In the genomic region with DNA sequence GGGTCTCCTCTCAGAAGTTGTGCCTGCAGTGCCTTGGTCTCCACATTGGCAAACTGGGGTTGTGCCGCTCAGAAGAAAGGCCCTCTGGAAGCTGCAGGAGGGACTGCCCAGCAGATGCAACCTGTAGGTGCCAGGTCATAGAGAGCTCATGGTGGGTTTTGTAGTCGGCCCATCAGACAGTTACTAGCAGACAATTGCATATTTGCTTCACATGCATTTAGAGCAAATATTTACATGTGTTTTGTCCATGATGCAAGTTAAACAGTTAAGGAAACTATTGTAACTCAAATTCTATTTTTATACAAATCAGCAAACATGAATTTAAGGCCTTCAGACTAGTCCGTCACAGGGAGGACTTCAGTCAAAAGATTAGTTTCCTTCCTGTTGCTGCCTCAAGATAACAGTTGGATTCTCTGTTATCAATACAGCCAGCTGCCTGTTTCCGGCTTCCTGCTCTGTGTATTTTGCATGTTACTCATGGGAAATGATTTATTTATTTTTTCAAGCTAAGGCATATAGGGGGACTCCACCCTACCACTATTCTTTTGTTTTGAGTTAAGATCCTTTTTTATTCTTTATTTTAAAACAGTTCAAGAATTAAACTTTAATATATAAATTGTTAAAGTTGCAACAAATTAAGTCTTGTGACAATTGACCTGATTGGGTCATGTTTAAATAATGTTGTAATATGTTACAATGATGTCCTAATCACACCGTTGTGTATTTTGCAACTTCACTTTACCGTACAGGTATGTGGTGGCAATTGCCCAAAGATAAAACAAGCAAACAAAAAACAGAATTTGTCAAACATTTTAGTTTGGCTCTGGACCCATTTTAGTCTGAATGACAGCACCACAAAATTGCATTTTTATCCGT, we compare ENCODE assay signal across 8 cellular contexts.
DNase-seq lines count a peak whose midpoint lies in the region; ATAC-seq and TF ChIP-seq lines count a peak whose summit lies in the region.

No MANE protein-coding gene starts in this region.

- TF ChIP-seq CTCF in endodermal cell (conservative IDR thresholded peaks at IDR 0.05): no peak

- ATAC-seq in GM19463 (IDR thresholded peaks at IDR 0.05; ENCODE audit: unreplicated experiment) (peak; percentile 29), GM19023 (IDR thresholded peaks at IDR 0.05; ENCODE audit: unreplicated experiment) (no peak), HG03280 (IDR thresholded peaks at IDR 0.05; ENCODE audit: unreplicated experiment) (no peak), HG03045 (IDR thresholded peaks at IDR 0.05; ENCODE audit: unreplicated experiment) (no peak)

- no peak overlapping the region for H3K4me3 Mint-ChIP-seq in endodermal cell

- H4K20me1 ChIP-seq in BLaER1 treated with 17β-estradiol and CSF1 and Interleukin-3, amounts not matched to agents 10 nM and 100 nM: peaks cover 0 to 82% (median 39%) of the 10 kb centered on the region in 11 experiments; a peak in 12 of 22 replicates

- H3K9ac ChIP-seq in BLaER1 treated with 17β-estradiol and CSF1 and Interleukin-3, amounts not matched to agents 10 nM and 100 nM: peak overlapping the region; percentile 20 to 85 (median 71); a peak in 21 of 22 replicates
- H3K9ac ChIP-seq in endodermal cell (ENCODE audit: extremely low read depth, low read length, poor library complexity, severe bottlenecking): no peak overlapping the region

- peak overlapping the region in 10 of 11 experiments; percentile 56 to 94 (median 81); a peak in 21 of 22 replicates for H3K27ac ChIP-seq in BLaER1 treated with 17β-estradiol and CSF1 and Interleukin-3, amounts not matched to agents 10 nM and 100 nM
- H3K27ac ChIP-seq in endodermal cell (ENCODE audit: low read depth, low read length): no peak overlapping the region

- peak overlapping the region; percentile 83 to 98 (median 92) for H3K4me2 ChIP-seq in BLaER1 treated with 17β-estradiol and CSF1 and Interleukin-3, amounts not matched to agents 10 nM and 100 nM

- H3K4me1 Mint-ChIP-seq in endodermal cell: peaks cover 23% of the 10 kb centered on the region

- H3K9me3 Mint-ChIP-seq in endodermal cell: no peaks in the 10 kb centered on the region

- peak overlapping the region in 9 of 10 experiments; percentile 4 to 59 (median 51); a peak in 17 of 20 replicates for H3K4me3 ChIP-seq in BLaER1 treated with 17β-estradiol and CSF1 and Interleukin-3, amounts not matched to agents 10 nM and 100 nM
- H3K4me3 ChIP-seq in endodermal cell (ENCODE audit: low read length): no peak overlapping the region

- peaks cover 88 to 100% (median 100%) of the 10 kb centered on the region in 10 experiments for H3K4me1 ChIP-seq in BLaER1 treated with 17β-estradiol and CSF1 and Interleukin-3, amounts not matched to agents 10 nM and 100 nM
- peaks cover 6% of the 10 kb centered on the region for H3K4me1 ChIP-seq in endodermal cell (ENCODE audit: control insufficient read depth, insufficient read depth, low read length)

- H3K36me3 Mint-ChIP-seq in endodermal cell (ENCODE audit: low read depth): no peaks in the 10 kb centered on the region

- DNase-seq in NCI-H146 treated with DMSO at 0.1 percent for 48 hours (lab: John Stamatoyannopoulos, UW; ENCODE audit: unreplicated experiment) (peak; percentile 32), endodermal cell (no peak), pulmonary artery endothelial cell (ENCODE audit: low read depth, low spot score) (peak; percentile 97)

- WGBS in endodermal cell (ENCODE audit: insufficient coverage in 1 of 2, insufficient read length in 1 of 2), 2 experiments: 84 to 93% methylated on average over 5 to 7 of the region's 7 CpGs

- H3K27me3 Mint-ChIP-seq in endodermal cell (ENCODE audit: insufficient read depth): no peaks in the 10 kb centered on the region

- H3K9me3 ChIP-seq in BLaER1 treated with 17β-estradiol and CSF1 and Interleukin-3, amounts not matched to agents 10 nM and 100 nM (replicated peaks in 1 of 11): no peaks in the 10 kb centered on the region
- H3K9me3 ChIP-seq in endodermal cell (ENCODE audit: control insufficient read depth, low read length): no peaks in the 10 kb centered on the region

- no peaks in the 10 kb centered on the region for H3K27me3 ChIP-seq in BLaER1 treated with 17β-estradiol and CSF1 and Interleukin-3, amounts not matched to agents 10 nM and 100 nM
- no peaks in the 10 kb centered on the region for H3K27me3 ChIP-seq in endodermal cell (ENCODE audit: control insufficient read depth, insufficient read depth, low read length, poor library complexity, severe bottlenecking)

- peak overlapping the region; percentile 22 for H3K27ac Mint-ChIP-seq in endodermal cell

- H3K36me3 ChIP-seq in BLaER1 treated with 17β-estradiol and CSF1 and Interleukin-3, amounts not matched to agents 10 nM and 100 nM: peaks cover 0 to 43% (median 19%) of the 10 kb centered on the region in 11 experiments; a peak in 12 of 22 replicates
- peaks cover 13% of the 10 kb centered on the region for H3K36me3 ChIP-seq in endodermal cell (ENCODE audit: control insufficient read depth, insufficient read depth, low read length)
